17 cellular contexts compared by ENCODE assay signal in genomic region chr1:185804608-185805007, GRCh38.
DNase-seq lines count a peak whose midpoint lies in the region; ATAC-seq and TF ChIP-seq lines count a peak whose summit lies in the region.
"Had no signal": no experiment of that assay in that cellular context is flagged by ENCODE, and none has a peak within 500 bp of the region (broad histone marks: within the 10 kb centered on the region; RNA-seq: fewer than 3 reads in every experiment).

No MANE protein-coding gene starts in this region.

- intact Hi-C loops in A673 (cut with micrococcal nuclease; ENCODE audit: unreplicated experiment) = no loop called here
- intact Hi-C loops in PC-3 (cut with micrococcal nuclease) = no loop called here

- H2AFZ ChIP-seq in PC-3 (ENCODE audit: low read length) = no peak overlapping the region
- H2AFZ ChIP-seq in smooth muscle cell (ENCODE audit: low read depth) = no peak overlapping the region
- H2AFZ ChIP-seq: GM23338 had no signal

- peak overlapping the region; percentile 23 for H3K27ac Mint-ChIP-seq in endodermal cell
- H3K27ac Mint-ChIP-seq: B cell; CD4-positive, alpha-beta memory T cell; GM23338 had no signal

- peak overlapping the region; percentile 65 for H3K4me2 ChIP-seq in PC-3 (ENCODE audit: low read length)
- peak overlapping the region; percentile 61 for H3K4me2 ChIP-seq in smooth muscle cell
- H3K4me2 ChIP-seq: GM23338 had no signal

- H3K79me2 ChIP-seq in PC-3 (ENCODE audit: low read length) (no peaks in the 10 kb centered on the region), smooth muscle cell (ENCODE audit: low read depth) (peaks cover 15% of the 10 kb centered on the region)

- CTCF ChIA-PET in A673 (lab: Charles Lee) (no interaction called here), PC-3 (lab: Charles Lee) (no interaction called here)

- no peaks in the 10 kb centered on the region for H3K27me3 Mint-ChIP-seq in endodermal cell (ENCODE audit: insufficient read depth)

- H3K9ac ChIP-seq in PC-3 (ENCODE audit: low read length) (no peak overlapping the region), endodermal cell (ENCODE audit: extremely low read depth, low read length, poor library complexity, severe bottlenecking) (no peak overlapping the region), smooth muscle cell (ENCODE audit: low read depth) (no peak overlapping the region)

- peak; percentile 81 for DNase-seq in A673 (ENCODE audit: low spot score)
- no peak for DNase-seq in PC-3
- DNase-seq in endodermal cell = no peak
- DNase-seq in smooth muscle cell (lab: John Stamatoyannopoulos, UW; ENCODE audit: unreplicated experiment) = no peak
- no peak for DNase-seq in NAMALWA (ENCODE audit: low spot score)
- no peak for DNase-seq in stimulated activated CD4-positive, alpha-beta T cell treated with anti-CD3 and anti-CD28 coated beads, Interleukin-15, amount 100 ng/mL, for 24 hours
- DNase-seq in NCI-H1092 (lab: John Stamatoyannopoulos, UW) = no peak
- DNase-seq: 8988T; ACHN; CD4-positive, alpha-beta memory T cell; DMS79; HCEC 1CT had no signal

- no peaks in the 10 kb centered on the region for H3K36me3 Mint-ChIP-seq in endodermal cell (ENCODE audit: low read depth)
- H3K36me3 Mint-ChIP-seq: CD4-positive, alpha-beta memory T cell had no signal

- no peak for TF ChIP-seq CTCF in A673 (conservative IDR thresholded peaks at IDR 0.05; ENCODE audit: low read depth, low read length)
- no peak for TF ChIP-seq CTCF in PC-3 (conservative IDR thresholded peaks at IDR 0.05; ENCODE audit: low read depth, low read length)
- TF ChIP-seq CTCF in endodermal cell (conservative IDR thresholded peaks at IDR 0.05) = no peak
- no peak for TF ChIP-seq CTCF in smooth muscle cell (IDR thresholded peaks at IDR 0.05; ENCODE audit: borderline replicate concordance, insufficient read depth, poor library complexity, severe bottlenecking)

- H3K4me3 Mint-ChIP-seq in endodermal cell = no peak overlapping the region
- H3K4me3 Mint-ChIP-seq: B cell; CD4-positive, alpha-beta memory T cell; GM23338 had no signal

- POLR2A ChIA-PET in A673 (lab: Charles Lee; ENCODE audit: low non-redundant PET) (no interaction called here), PC-3 (lab: Charles Lee; ENCODE audit: unreplicated experiment) (no interaction called here)

- BruUV-seq in A673 (replicated peaks; lab: Mats Ljungman, UMichigan) = no TSS peak
- BruUV-seq in PC-3 (replicated peaks; lab: Mats Ljungman, UMichigan) = no TSS peak

- H4K20me1 ChIP-seq in PC-3 (ENCODE audit: low read length) = no peaks in the 10 kb centered on the region
- no peaks in the 10 kb centered on the region for H4K20me1 ChIP-seq in smooth muscle cell (ENCODE audit: low read depth)

- H3K27ac ChIP-seq in A673 (ENCODE audit: low read depth, low read length, poor library complexity, severe bottlenecking) = peak overlapping the region; percentile 48
- H3K27ac ChIP-seq in PC-3 (ENCODE audit: low read length) = peak overlapping the region; percentile 60
- H3K27ac ChIP-seq in endodermal cell (ENCODE audit: low read depth, low read length) = no peak overlapping the region
- peak overlapping the region; percentile 63 for H3K27ac ChIP-seq in smooth muscle cell (ENCODE audit: low read depth)
- H3K27ac ChIP-seq: C4-2B, HL-60 had no signal

- H3F3A ChIP-seq in PC-3 (ENCODE audit: low read length, unreplicated experiment) (no peaks in the 10 kb centered on the region), smooth muscle cell (ENCODE audit: low read depth) (no peaks in the 10 kb centered on the region)

- peak overlapping the region; percentile 16 for H3K4me3 ChIP-seq in A673 (ENCODE audit: low read depth, low read length, poor library complexity, severe bottlenecking)
- no peak overlapping the region; the same call in 1 of the 2 replicates for H3K4me3 ChIP-seq in PC-3 (ENCODE audit: low read length)
- H3K4me3 ChIP-seq in endodermal cell (ENCODE audit: low read length) = no peak overlapping the region
- H3K4me3 ChIP-seq in smooth muscle cell = no peak overlapping the region
- H3K4me3 ChIP-seq: GM12878, GM23338 had no signal

- H3K9me3 ChIP-seq in A673 (ENCODE audit: low read depth, low read length, poor library complexity, severe bottlenecking) (no peaks in the 10 kb centered on the region), PC-3 (ENCODE audit: low read length) (no peaks in the 10 kb centered on the region), endodermal cell (ENCODE audit: control insufficient read depth, low read length) (no peaks in the 10 kb centered on the region), smooth muscle cell (replicated peaks; ENCODE audit: low read depth) (no peaks in the 10 kb centered on the region)

- H3K4me1 ChIP-seq in A673 (ENCODE audit: insufficient read depth, low read length, poor library complexity, severe bottlenecking) = peaks cover 62% of the 10 kb centered on the region
- peaks cover 24% of the 10 kb centered on the region for H3K4me1 ChIP-seq in PC-3 (ENCODE audit: insufficient read depth, low read length)
- H3K4me1 ChIP-seq in endodermal cell (ENCODE audit: control insufficient read depth, insufficient read depth, low read length) = no peaks in the 10 kb centered on the region
- H3K4me1 ChIP-seq in smooth muscle cell (ENCODE audit: low read depth) = peaks cover 24% of the 10 kb centered on the region

- WGBS in endodermal cell (ENCODE audit: insufficient coverage in 1 of 2, insufficient read length in 1 of 2), 2 experiments = 80 to 90% methylated on average over 1 to 3 of the region's 3 CpGs
- WGBS in smooth muscle cell (ENCODE audit: low lambda C conversion rate) = 31% methylated on average over 3 of the region's 3 CpGs

- H3K9me2 ChIP-seq in PC-3 (replicated peaks; ENCODE audit: low read length) = no peaks in the 10 kb centered on the region

- no peaks in the 10 kb centered on the region for H3K27me3 ChIP-seq in A673 (replicated peaks; ENCODE audit: insufficient read depth, low read depth, low read length, poor library complexity)
- no peaks in the 10 kb centered on the region for H3K27me3 ChIP-seq in PC-3 (ENCODE audit: low read length)
- H3K27me3 ChIP-seq in endodermal cell (ENCODE audit: control insufficient read depth, insufficient read depth, low read length, poor library complexity, severe bottlenecking) = no peaks in the 10 kb centered on the region
- H3K27me3 ChIP-seq in smooth muscle cell (ENCODE audit: low read depth) = no peaks in the 10 kb centered on the region

- H3K4me1 Mint-ChIP-seq in endodermal cell = peaks cover 7% of the 10 kb centered on the region
- H3K4me1 Mint-ChIP-seq: B cell had no signal

- H3K9me3 Mint-ChIP-seq in endodermal cell = no peaks in the 10 kb centered on the region

- no peak for ATAC-seq in PC-3
- ATAC-seq: GM12878, GM23338 had no signal

- H3K36me3 ChIP-seq in A673 (ENCODE audit: insufficient read depth, low read length, poor library complexity, severe bottlenecking) = peaks cover 7% of the 10 kb centered on the region
- no peaks in the 10 kb centered on the region for H3K36me3 ChIP-seq in PC-3 (ENCODE audit: low read depth, low read length)
- H3K36me3 ChIP-seq in endodermal cell (ENCODE audit: control insufficient read depth, insufficient read depth, low read length) = no peaks in the 10 kb centered on the region
- no peaks in the 10 kb centered on the region for H3K36me3 ChIP-seq in smooth muscle cell (ENCODE audit: low read depth)
